ENCODE assay signal across 26 cellular contexts in the genomic region with DNA sequence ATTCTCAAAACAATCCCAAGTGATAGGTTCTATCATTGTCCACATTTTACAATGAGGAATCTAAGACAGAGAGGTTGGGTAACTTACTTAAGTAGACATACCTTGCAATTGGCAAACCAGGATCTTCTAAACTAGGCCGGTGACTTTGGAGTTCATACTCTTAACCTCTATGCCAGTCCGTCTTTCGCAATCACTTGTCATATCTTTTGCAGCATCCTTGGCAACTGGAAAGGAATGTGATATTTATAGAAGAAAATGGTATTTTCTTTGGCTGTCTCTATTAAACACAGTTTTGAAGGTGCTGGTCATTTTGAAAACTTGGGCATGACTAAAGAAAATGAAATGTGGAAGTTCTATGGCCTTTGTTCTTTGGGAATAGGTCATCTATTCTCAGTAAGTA.
DNase-seq lines count a peak whose midpoint lies in the region; ATAC-seq, FAIRE-seq and TF ChIP-seq lines count a peak whose summit lies in the region.
"Had no signal": no experiment of that assay in that cellular context is flagged by ENCODE, and none has a peak within 500 bp of the region (broad histone marks: within the 10 kb centered on the region; RNA-seq: fewer than 3 reads in every experiment).

No MANE protein-coding gene starts in this region.

- CTCF ChIA-PET in HepG2 (lab: Yijun Ruan, JAX; ENCODE audit: low intra/inter-chr PET ratio, low total read pairs) (no interaction called here), H1 (lab: Charles Lee; ENCODE audit: partially characterized antibody) (no interaction called here)

- no peak overlapping the region for H3K4me3 ChIP-seq in HepG2 (replicated peaks in 1 of 3; ENCODE audit: insufficient read depth in 1 of 3, low read depth in 2 of 3, low read length in 3 of 3)
- H3K4me3 ChIP-seq in right lobe of liver = no peak overlapping the region
- H3K4me3 ChIP-seq in H1 (ENCODE audit: extremely low read depth in 1 of 4, insufficient read depth in 2 of 4, low read depth in 3 of 4, low read length in 4 of 4) = no peak overlapping the region
- H3K4me3 ChIP-seq in trophoblast cell (ENCODE audit: low read depth, low read length) = no peak overlapping the region
- H3K4me3 ChIP-seq: BLaER1, GM12878 had no signal

- H3K36me3 ChIP-seq in HepG2 (replicated peaks in 1 of 2; ENCODE audit: control insufficient read depth in 1 of 2, insufficient read depth in 2 of 2, low read length in 2 of 2) (no peaks in the 10 kb centered on the region), right lobe of liver (no peaks in the 10 kb centered on the region), H1 (ENCODE audit: control insufficient read depth in 2 of 4, insufficient read depth in 4 of 4, low read length in 3 of 4) (no peaks in the 10 kb centered on the region), trophoblast cell (ENCODE audit: control insufficient read depth in 1 of 2, insufficient read depth in 2 of 2, low read length in 2 of 2) (no peaks in the 10 kb centered on the region)
- H3K36me3 ChIP-seq: BE2C, BLaER1 had no signal

- H3K27me3 ChIP-seq in HepG2 (ENCODE audit: control insufficient read depth in 1 of 2, insufficient read depth in 2 of 2, low read length in 2 of 2) = no peaks in the 10 kb centered on the region
- H3K27me3 ChIP-seq in right lobe of liver = no peaks in the 10 kb centered on the region
- H3K27me3 ChIP-seq in H1 (replicated peaks in 1 of 4; ENCODE audit: control insufficient read depth in 3 of 4, extremely low read depth in 1 of 4, insufficient read depth in 3 of 4, low read length in 3 of 4) = no peaks in the 10 kb centered on the region
- no peaks in the 10 kb centered on the region for H3K27me3 ChIP-seq in trophoblast cell (ENCODE audit: insufficient read depth, low read length)
- H3K27me3 ChIP-seq: BE2C, BLaER1 had no signal

- H4K91ac ChIP-seq in H1 (replicated peaks; ENCODE audit: insufficient read length, low read length) (no peak overlapping the region), trophoblast cell (ENCODE audit: low read depth, low read length) (no peak overlapping the region)

- BruUV-seq in HepG2 (replicated peaks; lab: Mats Ljungman, UMichigan) = no TSS peak

- H3K56ac ChIP-seq in H1 (replicated peaks; ENCODE audit: insufficient read length, low read depth, low read length) = no peak overlapping the region

- intact Hi-C loops in HepG2 (cut with micrococcal nuclease; ENCODE audit: unreplicated experiment) = no loop called here
- intact Hi-C loops in right lobe of liver (cut with DNase I) = no loop called here

- H4K5ac ChIP-seq in H1 (ENCODE audit: insufficient read length, low read depth, low read length) = no peak overlapping the region

- no peak for DNase-seq in HepG2 (ENCODE audit: low spot score)
- DNase-seq in right lobe of liver = no peak
- no peak for DNase-seq in H1 (ENCODE audit: low read depth in 1 of 2, low spot score in 2 of 2)
- DNase-seq in trophoblast cell = peak; percentile 57 to 89
- no peak for DNase-seq in NCI-H146 treated with DMSO at 0.1 percent for 48 hours (lab: John Stamatoyannopoulos, UW; ENCODE audit: unreplicated experiment)
- DNase-seq in globus pallidus (ENCODE audit: low spot score) = no peak
- DNase-seq: 8988T; ACHN; BE2C; C1 segment of cervical spinal cord; CD4-positive, alpha-beta memory T cell; CD4-positive, CD25-positive, alpha-beta regulatory T cell; CD8-positive, alpha-beta memory T cell; COR-L47; DMS 273 treated with DMSO at 0.1 percent for 48 hours; DMS153; DMS53; DMS79; DND-41; EL; GDM1 had no signal

- TF ChIP-seq EP300 in HepG2 (IDR thresholded peaks at IDR 0.05; ENCODE audit: low read depth in 2 of 2, low read length in 2 of 2) (no peak), HepG2 (CRISPR knock-in tag; IDR thresholded peaks at IDR 0.05; ENCODE audit: borderline replicate concordance) (no peak), H1 (IDR thresholded peaks at IDR 0.05; ENCODE audit: borderline replicate concordance in 1 of 2, low read depth in 2 of 2, low read length in 2 of 2) (no peak)

- no peak for TF ChIP-seq CTCF in HepG2 (CRISPR knock-in tag; IDR thresholded peaks at IDR 0.05)
- TF ChIP-seq CTCF in right lobe of liver (IDR thresholded peaks at IDR 0.05) = no peak
- TF ChIP-seq CTCF in H1 (IDR thresholded peaks at IDR 0.05; ENCODE audit: control extremely low read depth in 1 of 3, insufficient read depth in 1 of 3, low read depth in 1 of 3, low read length in 3 of 3) = no peak

- H2BK12ac ChIP-seq in H1 (ENCODE audit: low read depth, low read length) = no peak overlapping the region
- H2BK12ac ChIP-seq in trophoblast cell (ENCODE audit: low read length) = no peak overlapping the region

- H3K23me2 ChIP-seq in H1 (ENCODE audit: low read depth, low read length) = no peaks in the 10 kb centered on the region

- H3K4me2 ChIP-seq in HepG2 (ENCODE audit: low read depth, low read length) (no peak overlapping the region), H1 (ENCODE audit: insufficient read depth in 1 of 2, low read depth in 2 of 2, low read length in 2 of 2) (no peak overlapping the region), trophoblast cell (ENCODE audit: low read length) (no peak overlapping the region)
- H3K4me2 ChIP-seq: BLaER1 had no signal

- H3K23ac ChIP-seq in H1 (ENCODE audit: insufficient read length) (no peak overlapping the region), trophoblast cell (ENCODE audit: low read length) (no peak overlapping the region)

- H4K8ac ChIP-seq in H1 (ENCODE audit: extremely low read depth, insufficient read depth, low read length) = no peak overlapping the region
- no peak overlapping the region for H4K8ac ChIP-seq in trophoblast cell (ENCODE audit: low read depth, low read length)

- H3K18ac ChIP-seq in H1 (ENCODE audit: extremely low read depth, low read length) = no peak overlapping the region
- no peak overlapping the region for H3K18ac ChIP-seq in trophoblast cell (ENCODE audit: low read length)

- TF ChIP-seq POLR2A in HepG2 (IDR thresholded peaks at IDR 0.05; ENCODE audit: insufficient read depth in 1 of 2, low read depth in 2 of 2, low read length in 2 of 2) (no peak), right lobe of liver (IDR thresholded peaks at IDR 0.05) (no peak), H1 (IDR thresholded peaks at IDR 0.05; ENCODE audit: control extremely low read depth in 1 of 2, low read depth in 2 of 2, low read length in 2 of 2) (no peak)

- 70% methylated on average over 3 of the region's 3 CpGs for WGBS in HepG2 (ENCODE audit: low lambda C conversion rate)
- 66% methylated on average over 3 of the region's 3 CpGs for WGBS in right lobe of liver (ENCODE audit: insufficient coverage, low coverage, low lambda C conversion rate, missing lambda C conversion rate)
- 90% methylated on average over 3 of the region's 3 CpGs; no CpG with 5 or more reads in 1 of the 2 experiments for WGBS in H1 (ENCODE audit: extremely low coverage in 1 of 2, insufficient coverage in 1 of 2, insufficient read length in 1 of 2, insufficient replicate concordance in 2 of 2, low coverage in 1 of 2, low lambda C conversion rate in 2 of 2, missing lambda C conversion rate in 1 of 2), 2 experiments
- no CpG with 5 or more reads among the region's 3 CpGs for WGBS in trophoblast cell (ENCODE audit: extremely low coverage, insufficient coverage, insufficient read length)

- H3K4me1 ChIP-seq in HepG2 (ENCODE audit: insufficient read depth, low read length) (no peaks in the 10 kb centered on the region), right lobe of liver (no peaks in the 10 kb centered on the region), H1 (replicated peaks in 1 of 4; ENCODE audit: control insufficient read depth in 3 of 4, insufficient read depth in 4 of 4, low read length in 3 of 4) (no peaks in the 10 kb centered on the region), trophoblast cell (ENCODE audit: control insufficient read depth in 1 of 2, insufficient read depth in 2 of 2, low read length in 2 of 2) (no peaks in the 10 kb centered on the region)
- H3K4me1 ChIP-seq: BE2C, BLaER1 had no signal

- H3K79me1 ChIP-seq in H1 (ENCODE audit: low read depth, low read length) (no peaks in the 10 kb centered on the region), trophoblast cell (ENCODE audit: low read length) (no peaks in the 10 kb centered on the region)

- H2AFZ ChIP-seq in HepG2 (ENCODE audit: low read length) = no peak overlapping the region
- H2AFZ ChIP-seq in H1 (ENCODE audit: low read length) = no peak overlapping the region
- H2AFZ ChIP-seq in trophoblast cell (ENCODE audit: insufficient read depth, low read length, poor library complexity) = no peak overlapping the region

- no peak overlapping the region for H2BK20ac ChIP-seq in H1 (ENCODE audit: low read length)

- H2AK5ac ChIP-seq in H1 (ENCODE audit: low read depth, low read length) (no peak overlapping the region), trophoblast cell (ENCODE audit: low read length) (no peak overlapping the region)

- no peak overlapping the region for H3K14ac ChIP-seq in H1 (ENCODE audit: insufficient read length)
- H3K14ac ChIP-seq in trophoblast cell (ENCODE audit: low read length) = no peak overlapping the region

- H3K9ac ChIP-seq in HepG2 (ENCODE audit: insufficient read depth, low read depth, low read length) (no peak overlapping the region), H1 (replicated peaks in 1 of 4; ENCODE audit: extremely low read depth in 1 of 4, low read depth in 3 of 4, low read length in 3 of 4) (no peak overlapping the region), trophoblast cell (ENCODE audit: low read length) (no peak overlapping the region)
- H3K9ac ChIP-seq: BLaER1 had no signal

- TF ChIP-seq RAD21 in HepG2 (CRISPR knock-in tag; IDR thresholded peaks at IDR 0.05) (no peak), H1 (IDR thresholded peaks at IDR 0.05 in 1 of 2, conservative IDR thresholded peaks at IDR 0.05 in 1 of 2; ENCODE audit: low read depth in 2 of 2, low read length in 2 of 2) (no peak)

- POLR2A ChIA-PET in HepG2 (lab: Yijun Ruan, JAX) = no interaction called here
- POLR2A ChIA-PET in H1 (lab: Charles Lee; ENCODE audit: partially characterized antibody) = no interaction called here

- FAIRE-seq in HepG2 (lab: Jason Lieb, UNC) = no peak
- FAIRE-seq in H1 (lab: Jason Lieb, UNC) = no peak
- FAIRE-seq: A204.1, GM12878, GM12892, GM18507 had no signal

- H3K79me2 ChIP-seq in HepG2 (ENCODE audit: insufficient read depth, low read length) (no peaks in the 10 kb centered on the region), H1 (ENCODE audit: control insufficient read depth in 1 of 2, insufficient read depth in 2 of 2, low read length in 2 of 2) (no peaks in the 10 kb centered on the region), trophoblast cell (ENCODE audit: control insufficient read depth, insufficient read depth, low read length, poor library complexity) (no peaks in the 10 kb centered on the region)

- H3K27ac ChIP-seq in HepG2 (ENCODE audit: extremely low read length, insufficient read depth, low read length) = no peak overlapping the region
- H3K27ac ChIP-seq in right lobe of liver = no peak overlapping the region
- no peak overlapping the region for H3K27ac ChIP-seq in H1 (ENCODE audit: low read depth, low read length)
- H3K27ac ChIP-seq in trophoblast cell (ENCODE audit: low read depth, low read length) = no peak overlapping the region
- H3K27ac ChIP-seq: BLaER1 had no signal

- ATAC-seq in HepG2 (no peak), right lobe of liver (no peak)
- ATAC-seq: GM12878 had no signal

- H2BK5ac ChIP-seq in H1 (ENCODE audit: low read depth, low read length) = no peak overlapping the region
- no peak overlapping the region for H2BK5ac ChIP-seq in trophoblast cell (ENCODE audit: low read depth, low read length, poor library complexity)

- H3K9me3 ChIP-seq in HepG2 (ENCODE audit: low read length) (peaks cover 16% of the 10 kb centered on the region), right lobe of liver (no peaks in the 10 kb centered on the region), H1 (ENCODE audit: insufficient read depth in 2 of 2, low read depth in 1 of 2, low read length in 1 of 2) (no peaks in the 10 kb centered on the region), trophoblast cell (ENCODE audit: insufficient read depth, low read depth, low read length) (peaks cover 2% of the 10 kb centered on the region)
- H3K9me3 ChIP-seq: BE2C, BLaER1 had no signal

- H2BK15ac ChIP-seq in H1 (ENCODE audit: low read length) = no peak overlapping the region

- no peaks in the 10 kb centered on the region for H4K20me1 ChIP-seq in HepG2 (ENCODE audit: insufficient read depth, low read length)
- no peaks in the 10 kb centered on the region for H4K20me1 ChIP-seq in H1 (replicated peaks in 1 of 2; ENCODE audit: control insufficient read depth in 1 of 2, insufficient read depth in 2 of 2, low read length in 2 of 2)
- H4K20me1 ChIP-seq: BLaER1 had no signal

- in situ Hi-C loops in HepG2 (cut with HindIII; ENCODE audit: extremely low pct_ligation_motif_present, low pct_unique_long_range_greater_than_20kb) = no loop called here

- H3K4ac ChIP-seq in H1 (replicated peaks; ENCODE audit: insufficient read length, low read depth, low read length) (no peak overlapping the region), trophoblast cell (ENCODE audit: low read depth, low read length) (no peak overlapping the region)

- no peak overlapping the region for H4K12ac ChIP-seq in trophoblast cell (ENCODE audit: low read depth, low read length)

- H2BK120ac ChIP-seq in H1 (replicated peaks; ENCODE audit: low read depth, low read length) (no peak overlapping the region), trophoblast cell (ENCODE audit: insufficient read depth, low read length, poor library complexity) (no peak overlapping the region)

Comparison
In these comparisons a context has a peak if more than half of its experiments do, and no peak if none do; other contexts are left out.
1. DNase-seq: peak in trophoblast cell (2 of 2); none in HepG2 (single experiment), right lobe of liver (0 of 3), H1 (0 of 2), NCI-H146 treated with DMSO at 0.1 percent for 48 hours (single experiment) and globus pallidus (single experiment).